ENCODE assay signal across 1 cellular context in genomic region chr17:18087610-18088491, GRCh38.
TF ChIP-seq lines count a peak whose summit lies in the region.

Gene DRG2, plus strand, starts transcription at chr17:18087948. Its CDS starts 76 bp downstream, at chr17:18088024.

TF ChIP-seq in HepG2, 621 proteins besides CTCF, POLR2A, EP300 and RAD21 (continued from another document and continues in another):
- TF ChIP-seq TFAP4 (IDR thresholded peaks at IDR 0.05; ENCODE audit: borderline replicate concordance, low read depth), result peak; percentile 90
- TF ChIP-seq MAX (IDR thresholded peaks at IDR 0.05), result peak; percentile 95
- TF ChIP-seq ZNF484 (CRISPR knock-in tag; IDR thresholded peaks at IDR 0.05; ENCODE audit: borderline replicate concordance, low read depth), result no peak
- TF ChIP-seq ZNF850 (CRISPR knock-in tag; conservative IDR thresholded peaks at IDR 0.05), result no peak
- peak; percentile 93 for TF ChIP-seq RXRA (CRISPR knock-in tag; IDR thresholded peaks at IDR 0.05)
- peak; percentile 85; the same call in 1 of the 2 replicates for TF ChIP-seq ZNF564 (CRISPR knock-in tag; IDR thresholded peaks at IDR 0.05)
- TF ChIP-seq CBX5 (CRISPR knock-in tag; IDR thresholded peaks at IDR 0.05; ENCODE audit: borderline replicate concordance), result peak; percentile 96; the same call in 1 of the 2 replicates
- TF ChIP-seq GMEB2 (CRISPR knock-in tag; IDR thresholded peaks at IDR 0.05; ENCODE audit: low read depth), result peak; percentile 84
- TF ChIP-seq ZNF616 (CRISPR knock-in tag; IDR thresholded peaks at IDR 0.05; ENCODE audit: low read depth), result no peak
- peak; percentile 46; the same call in 1 of the 2 replicates for TF ChIP-seq ELF4 (CRISPR knock-in tag; IDR thresholded peaks at IDR 0.05; ENCODE audit: borderline replicate concordance)
- TF ChIP-seq ZNF34 (CRISPR knock-in tag; IDR thresholded peaks at IDR 0.05; ENCODE audit: borderline replicate concordance), result peak; percentile 92; the same call in 1 of the 2 replicates
- peak; percentile 94 for TF ChIP-seq HNRNPLL (IDR thresholded peaks at IDR 0.05; ENCODE audit: low read depth, low read length, poor library complexity, severe bottlenecking)
- TF ChIP-seq EED (CRISPR knock-in tag; IDR thresholded peaks at IDR 0.05), result no peak
- peak; percentile 95 for TF ChIP-seq GMEB1 (CRISPR knock-in tag; IDR thresholded peaks at IDR 0.05; ENCODE audit: borderline replicate concordance)
- 0 out of 2 replicates have a peak, but pooled peaks have one; percentile 77 for TF ChIP-seq PAWR (CRISPR knock-in tag; IDR thresholded peaks at IDR 0.05; ENCODE audit: borderline replicate concordance)
- no peak for TF ChIP-seq CHCHD3 (CRISPR knock-in tag; IDR thresholded peaks at IDR 0.05)
- no peak for TF ChIP-seq ZNF841 (CRISPR knock-in tag; IDR thresholded peaks at IDR 0.05; ENCODE audit: borderline replicate concordance)
- TF ChIP-seq ZFP62 (CRISPR knock-in tag; IDR thresholded peaks at IDR 0.05), result no peak
- TF ChIP-seq SCMH1 (CRISPR knock-in tag; IDR thresholded peaks at IDR 0.05; ENCODE audit: borderline replicate concordance), result no peak
- TF ChIP-seq ARNT (IDR thresholded peaks at IDR 0.05), result no peak
- no peak; the same call in 1 of the 2 replicates for TF ChIP-seq NKX3-1 (CRISPR knock-in tag; IDR thresholded peaks at IDR 0.05)
- no peak for TF ChIP-seq NFIC (IDR thresholded peaks at IDR 0.05; ENCODE audit: low read length)
- peak; percentile 39; the same call in 1 of the 2 replicates for TF ChIP-seq ZNF749 (CRISPR knock-in tag; IDR thresholded peaks at IDR 0.05; ENCODE audit: borderline replicate concordance)
- TF ChIP-seq ATF1 (CRISPR knock-in tag; IDR thresholded peaks at IDR 0.05), result peak; percentile 55; the same call in 1 of the 2 replicates
- TF ChIP-seq TCF7 (IDR thresholded peaks at IDR 0.05; ENCODE audit: low read depth), result no peak; the same call in 1 of the 2 replicates
- no peak for TF ChIP-seq MLLT10 (CRISPR knock-in tag; IDR thresholded peaks at IDR 0.05)
- no peak for TF ChIP-seq ZNF333 (CRISPR knock-in tag; IDR thresholded peaks at IDR 0.05; ENCODE audit: borderline replicate concordance)
- TF ChIP-seq ZNF703 (CRISPR knock-in tag; IDR thresholded peaks at IDR 0.05; ENCODE audit: borderline replicate concordance), result peak; percentile 58; the same call in 1 of the 2 replicates
- TF ChIP-seq FOXC1 (CRISPR knock-in tag; IDR thresholded peaks at IDR 0.05; ENCODE audit: borderline replicate concordance), result peak; percentile 87
- peak; percentile 93 for TF ChIP-seq ZNF503 (CRISPR knock-in tag; IDR thresholded peaks at IDR 0.05)
- no peak for TF ChIP-seq ZNF577 (CRISPR knock-in tag; IDR thresholded peaks at IDR 0.05; ENCODE audit: borderline replicate concordance, low read depth)
- peak; percentile 97; the same call in 1 of the 2 replicates for TF ChIP-seq ZNF383 (CRISPR knock-in tag; IDR thresholded peaks at IDR 0.05; ENCODE audit: borderline replicate concordance)
- TF ChIP-seq MAFF (IDR thresholded peaks at IDR 0.05; ENCODE audit: low read depth, low read length), result no peak
- TF ChIP-seq ZFP41 (CRISPR knock-in tag; IDR thresholded peaks at IDR 0.05; ENCODE audit: borderline replicate concordance), result peak; percentile 34; the same call in 1 of the 2 replicates
- TF ChIP-seq THAP11 (CRISPR knock-in tag; IDR thresholded peaks at IDR 0.05), result peak; percentile 96
- no peak; the same call in 1 of the 2 replicates for TF ChIP-seq ZNF816 (CRISPR knock-in tag; IDR thresholded peaks at IDR 0.05; ENCODE audit: borderline replicate concordance)
- peak; percentile 90 for TF ChIP-seq HNF1B (CRISPR knock-in tag; IDR thresholded peaks at IDR 0.05)
- 0 out of 2 replicates have a peak, but pooled peaks have one; percentile 84 for TF ChIP-seq ZBTB3 (CRISPR knock-in tag; IDR thresholded peaks at IDR 0.05; ENCODE audit: borderline replicate concordance, low read depth)
- peak; percentile 83 for TF ChIP-seq ZNF407 (CRISPR knock-in tag; IDR thresholded peaks at IDR 0.05; ENCODE audit: not compliant biosample characterization)
- TF ChIP-seq ZBTB49 (CRISPR knock-in tag; IDR thresholded peaks at IDR 0.05; ENCODE audit: borderline replicate concordance), result no peak
